15 cellular contexts compared by ENCODE assay signal in the genomic region with DNA sequence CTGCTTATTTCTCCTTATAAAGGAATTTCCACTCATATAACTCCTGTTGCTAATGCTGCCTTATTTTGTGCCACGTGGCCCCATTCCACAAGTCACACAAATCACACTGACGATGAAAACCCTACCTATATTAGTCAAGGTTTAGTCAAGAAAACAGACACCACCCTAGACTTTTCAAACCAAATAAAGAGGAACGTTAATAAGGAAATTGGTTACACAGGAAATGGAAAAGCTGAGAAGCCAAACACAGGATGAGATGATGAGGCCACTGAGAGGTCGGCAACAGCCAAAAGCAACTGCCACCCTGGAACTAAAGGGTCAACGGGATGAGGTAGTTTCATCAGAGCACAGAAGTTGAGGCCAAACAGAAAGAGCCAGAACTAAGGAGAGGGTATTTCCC. TPM values are rescaled to one million over a fixed set of nuclear protein-coding genes. Genes with fewer than 3 reads are reported as not detected.
DNase-seq lines count a peak whose midpoint lies in the region; TF ChIP-seq lines count a peak whose summit lies in the region.
"Had no signal": no experiment of that assay in that cellular context is flagged by ENCODE, and none has a peak within 500 bp of the region (broad histone marks: within the 10 kb centered on the region; RNA-seq: fewer than 3 reads in every experiment).

No MANE protein-coding gene starts in this region.

- TF ChIP-seq CTCF in coronary artery (IDR thresholded peaks at IDR 0.05), result no peak

- peak overlapping the region; percentile 64 to 88 (median 76) for H3K4me2 ChIP-seq in BLaER1 treated with 17β-estradiol and CSF1 and Interleukin-3, amounts not matched to agents 10 nM and 100 nM

- H3K9ac ChIP-seq in BLaER1 treated with 17β-estradiol and CSF1 and Interleukin-3, amounts not matched to agents 10 nM and 100 nM, result peak overlapping the region in 5 of 11 experiments; percentile 27 to 57 (median 55); a peak in 8 of 22 replicates

- H4K20me1 ChIP-seq in BLaER1 treated with 17β-estradiol and CSF1 and Interleukin-3, amounts not matched to agents 10 nM and 100 nM, result no peaks in the 10 kb centered on the region

- peaks cover 0 to 10% (median 0%) of the 10 kb centered on the region in 11 experiments; a peak in 4 of 22 replicates for H3K9me3 ChIP-seq in BLaER1 treated with 17β-estradiol and CSF1 and Interleukin-3, amounts not matched to agents 10 nM and 100 nM (replicated peaks in 1 of 11)
- H3K9me3 ChIP-seq in SJSA1 (replicated peaks), result no peaks in the 10 kb centered on the region
- H3K9me3 ChIP-seq: colonic mucosa had no signal

- no peaks in the 10 kb centered on the region for H3K36me3 ChIP-seq in BLaER1 treated with 17β-estradiol and CSF1 and Interleukin-3, amounts not matched to agents 10 nM and 100 nM
- H3K36me3 ChIP-seq in SJSA1, result no peaks in the 10 kb centered on the region
- H3K36me3 ChIP-seq: colonic mucosa had no signal

- no peaks in the 10 kb centered on the region for H3K27me3 ChIP-seq in BLaER1 treated with 17β-estradiol and CSF1 and Interleukin-3, amounts not matched to agents 10 nM and 100 nM
- H3K27me3 ChIP-seq in SJSA1 (replicated peaks), result no peaks in the 10 kb centered on the region
- H3K27me3 ChIP-seq: colonic mucosa had no signal

- peak overlapping the region in 3 of 10 experiments; percentile 1 to 19 (median 8); a peak in 1 of 20 replicates for H3K4me3 ChIP-seq in BLaER1 treated with 17β-estradiol and CSF1 and Interleukin-3, amounts not matched to agents 10 nM and 100 nM
- H3K4me3 ChIP-seq in SJSA1, result no peak overlapping the region
- H3K4me3 ChIP-seq in coronary artery, result no peak overlapping the region
- H3K4me3 ChIP-seq: colonic mucosa, skin epidermis had no signal

- peak; percentile 57 for DNase-seq in GDM1 (lab: John Stamatoyannopoulos, UW)
- peak in 1 of 2 experiments; percentile 10 for DNase-seq in SJSA1 (ENCODE audit: low read depth in 1 of 2, low spot score in 2 of 2)
- DNase-seq in epithelial cell of prostate (ENCODE audit: low read depth, low spot score), result no peak
- DNase-seq in NCI-H345 (lab: John Stamatoyannopoulos, UW), result no peak
- DNase-seq in DMS153 treated with DMSO at 0.1 percent for 48 hours (lab: John Stamatoyannopoulos, UW; ENCODE audit: unreplicated experiment), result no peak
- DNase-seq in coronary artery (ENCODE audit: low spot score), result no peak
- DNase-seq: aorta; CD8-positive, alpha-beta memory T cell; colonic mucosa; H7; mesenchymal stem cell; NCI-H1105 treated with DMSO at 0.1 percent for 48 hours; NCI-H446 had no signal

- peaks cover 18 to 45% (median 26%) of the 10 kb centered on the region in 10 experiments for H3K4me1 ChIP-seq in BLaER1 treated with 17β-estradiol and CSF1 and Interleukin-3, amounts not matched to agents 10 nM and 100 nM
- peaks cover 11% of the 10 kb centered on the region for H3K4me1 ChIP-seq in SJSA1 (replicated peaks)
- H3K4me1 ChIP-seq: colonic mucosa had no signal

- H3K27ac ChIP-seq in BLaER1 treated with 17β-estradiol and CSF1 and Interleukin-3, amounts not matched to agents 10 nM and 100 nM, result peak overlapping the region in 10 of 11 experiments; percentile 2 to 80 (median 66); a peak in 19 of 22 replicates
- peak overlapping the region; percentile 56 for H3K27ac ChIP-seq in SJSA1
- peak overlapping the region; percentile 15 for H3K27ac ChIP-seq in epithelial cell of prostate
- no peak overlapping the region for H3K27ac ChIP-seq in coronary artery
- H3K27ac ChIP-seq: colonic mucosa, skin epidermis had no signal

RNA-seq across cellular contexts. Expression of a gene that starts 47.3 kb away (rescaled TPM):
- not detected in 2 replicates for total RNA-seq in SJSA1 (2014; rRNA removed; shearing (Covaris generic))
- total RNA-seq: aorta; CD8-positive, alpha-beta memory T cell had no signal

Comparison
In these comparisons a context has a peak if more than half of its experiments do, and no peak if none do; other contexts are left out.
1. H3K27ac ChIP-seq: peak in BLaER1 treated with 17β-estradiol and CSF1 and Interleukin-3, amounts not matched to agents 10 nM and 100 nM (10 of 11), SJSA1 (single experiment) and epithelial cell of prostate (single experiment); none in coronary artery (0 of 2).